ENCODE assay signal across 7 cellular contexts in the genomic region with DNA sequence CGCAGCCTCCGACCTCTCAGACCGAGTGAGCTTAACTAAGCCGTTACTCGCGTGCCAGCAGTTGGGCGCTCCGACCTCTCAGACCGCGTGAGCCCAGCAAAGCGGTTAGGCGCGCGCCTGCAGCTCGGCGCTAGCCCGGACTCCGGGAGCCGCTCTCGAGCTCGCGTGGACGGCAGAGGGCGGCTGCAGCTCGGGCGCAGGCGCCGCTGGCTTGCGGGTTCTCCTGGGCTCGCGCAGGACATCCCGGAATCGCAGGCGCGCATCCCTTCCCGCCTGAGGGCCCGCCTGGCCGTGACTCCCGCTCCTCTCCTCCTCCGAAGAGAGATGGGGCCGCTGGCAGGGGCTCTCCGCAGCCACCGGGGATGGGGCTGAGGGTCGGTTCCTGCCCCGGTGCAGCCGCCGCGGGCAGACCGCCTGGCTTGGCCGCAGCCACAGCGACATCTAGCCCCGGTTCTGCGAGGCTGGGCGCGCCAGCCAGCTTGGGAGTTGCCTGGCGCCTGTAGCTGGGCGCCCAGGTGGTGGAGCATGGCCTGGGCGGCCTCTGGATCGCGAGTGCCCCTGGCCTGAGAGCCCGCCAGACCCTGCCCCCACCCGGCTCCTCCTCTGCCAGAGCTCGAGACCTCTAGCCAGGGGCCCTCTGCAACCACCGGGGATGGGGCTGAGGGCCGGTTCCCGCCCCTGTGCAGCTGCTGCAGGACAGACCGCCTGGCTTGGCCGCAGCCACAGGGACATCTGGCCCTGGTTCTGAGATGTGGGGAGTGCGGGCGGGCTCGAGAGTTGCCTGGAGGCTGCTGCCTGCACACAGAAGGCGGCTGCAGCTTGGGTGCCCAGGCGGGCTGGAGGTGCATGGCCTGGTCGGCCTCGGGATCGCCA.
DNase-seq lines count a peak whose midpoint lies in the region; TF ChIP-seq lines count a peak whose summit lies in the region.
"Not testable (repeated sequence)": the region's sequence is repeated elsewhere in the genome, so short reads cannot be mapped to it uniquely, and the experiment has no call there.

No MANE protein-coding gene starts in this region.

- H2BK15ac ChIP-seq in mesenchymal stem cell (ENCODE audit: low read depth, poor library complexity, severe bottlenecking): not testable (repeated sequence)

- H4K91ac ChIP-seq in mesenchymal stem cell (ENCODE audit: low read length): not testable (repeated sequence)

- not testable (repeated sequence) for H2AFZ ChIP-seq in mesenchymal stem cell (ENCODE audit: low read depth, low read length)

- H3K4me2 ChIP-seq in mesenchymal stem cell (ENCODE audit: low read length, poor library complexity, severe bottlenecking): peak overlapping the region; percentile 72

- H2BK12ac ChIP-seq in mesenchymal stem cell (ENCODE audit: low read length in 2 of 2): not testable (repeated sequence)

- H3K4me3 ChIP-seq in H7 (ENCODE audit: insufficient read depth, low read depth, low read length) (peak overlapping the region; percentile 86), ascending aorta (peak overlapping the region; percentile 49 to 62), foreskin fibroblast (ENCODE audit: low read depth in 1 of 2, low read length in 2 of 2) (peak overlapping the region; percentile 17 to 33), mesenchymal stem cell (ENCODE audit: insufficient read depth in 1 of 2, low read depth in 1 of 2, low read length in 2 of 2) (peak overlapping the region in 1 of 2 experiments; percentile 69)

- WGBS in mesenchymal stem cell: under 1% methylated on average over 51 of the region's 76 CpGs

- not testable (repeated sequence) for H3K4ac ChIP-seq in mesenchymal stem cell (ENCODE audit: low read depth in 1 of 2, low read length in 2 of 2)

- H3K14ac ChIP-seq in mesenchymal stem cell (ENCODE audit: low read length in 2 of 2): not testable (repeated sequence)

- H3K23ac ChIP-seq in mesenchymal stem cell (ENCODE audit: low read length in 2 of 2): not testable (repeated sequence)

- DNase-seq in H7 (peak; percentile 51), NCI-H524 (lab: John Stamatoyannopoulos, UW) (peak; percentile 53 to 77), ascending aorta (ENCODE audit: low spot score in 2 of 2) (peak in 1 of 2 donors; percentile 80), foreskin fibroblast (peak; percentile 64 to 86), mesenchymal stem cell (peak; percentile 75)
- peak; percentile 42 for DNase-seq in activated CD4-positive, alpha-beta T cell treated with anti-CD3 and anti-CD28 coated beads for 1 hour
- DNase-seq in stimulated activated CD4-positive, alpha-beta T cell treated with anti-CD3 and anti-CD28 coated beads, Interleukin-12 subunit alpha, Interleukin-12 subunit beta, amount 100 ng/mL, for 48 hours (ENCODE audit: low read depth in 2 of 3, low spot score in 1 of 3): peak; percentile 21 to 50 (median 35)

- not testable (repeated sequence) for H3K36me3 ChIP-seq in H7 (replicated peaks; ENCODE audit: control insufficient read depth, insufficient read depth, low read length); ascending aorta; mesenchymal stem cell (ENCODE audit: control insufficient read depth in 1 of 2, insufficient read depth in 2 of 2, low read depth in 1 of 2, low read length in 2 of 2)

- H2BK120ac ChIP-seq in mesenchymal stem cell (ENCODE audit: low read depth, low read length): not testable (repeated sequence)

- H3K79me1 ChIP-seq in mesenchymal stem cell (replicated peaks; ENCODE audit: low read length, poor library complexity, severe bottlenecking): not testable (repeated sequence)

- H2BK5ac ChIP-seq in mesenchymal stem cell (ENCODE audit: low read depth, low read length, poor library complexity, severe bottlenecking): not testable (repeated sequence)

- not testable (repeated sequence) for H2AK5ac ChIP-seq in mesenchymal stem cell (ENCODE audit: low read length, severe bottlenecking)

- H3K9ac ChIP-seq in mesenchymal stem cell (ENCODE audit: low read length): not testable (repeated sequence)

- not testable (repeated sequence) for H4K8ac ChIP-seq in mesenchymal stem cell (ENCODE audit: low read length)

- H3K27ac ChIP-seq in ascending aorta; mesenchymal stem cell (ENCODE audit: low read length, poor library complexity, severe bottlenecking): not testable (repeated sequence)

- intact Hi-C loops in ascending aorta (cut with DNase I): not testable (repeated sequence)

- peak in 1 of 3 experiments; percentile 19 for TF ChIP-seq CTCF in ascending aorta (IDR thresholded peaks at IDR 0.05)
- TF ChIP-seq CTCF in foreskin fibroblast (IDR thresholded peaks at IDR 0.05; ENCODE audit: low read depth, low read length): not testable (repeated sequence)

- not testable (repeated sequence) for H3K9me3 ChIP-seq in ascending aorta; mesenchymal stem cell (ENCODE audit: control insufficient read depth, low read length)

- H3K18ac ChIP-seq in mesenchymal stem cell (ENCODE audit: low read depth in 1 of 2, low read length in 2 of 2): not testable (repeated sequence)

- H3K4me1 ChIP-seq in ascending aorta (peaks cover 0 to 10% of the 10 kb centered on the region in 2 donors), mesenchymal stem cell (ENCODE audit: control insufficient read depth, insufficient read depth, low read depth, low read length) (peaks cover 15% of the 10 kb centered on the region)

- not testable (repeated sequence) for H3K27me3 ChIP-seq in H7 (ENCODE audit: control insufficient read depth, insufficient read depth, low read length)
- peaks cover 18% of the 10 kb centered on the region for H3K27me3 ChIP-seq in ascending aorta
- peaks cover 12 to 40% of the 10 kb centered on the region in 2 experiments for H3K27me3 ChIP-seq in mesenchymal stem cell (ENCODE audit: control insufficient read depth in 1 of 2, insufficient read depth in 1 of 2, low read length in 2 of 2)
